Comparison of ENCODE assay signal across 8 cellular contexts in genomic region chr15:52790166-52790708, GRCh38. TPM values are rescaled to one million over a fixed set of nuclear protein-coding genes. Genes with fewer than 3 reads are reported as not detected.
DNase-seq lines count a peak whose midpoint lies in the region; ATAC-seq and TF ChIP-seq lines count a peak whose summit lies in the region.

ONECUT1 (minus strand) TSS chr15:52790336; CDS start chr15:52789884, 452 bp downstream.

- intact Hi-C loops in CD8-positive, alpha-beta T cell (cut with DNase I, micrococcal nuclease), result no loop called here
- intact Hi-C loops in heart left ventricle (cut with DNase I), result no loop called here
- intact Hi-C loops in psoas muscle (cut with DNase I), result no loop called here

- no peak for TF ChIP-seq POLR2A in heart left ventricle (IDR thresholded peaks at IDR 0.05)

- no peaks in the 10 kb centered on the region for H3K9me3 ChIP-seq in CD8-positive, alpha-beta T cell (ENCODE audit: low read length)
- H3K9me3 ChIP-seq in NT2/D1 (ENCODE audit: insufficient read depth, low read length) (peaks cover 9% of the 10 kb centered on the region; the same call in 1 of the 2 replicates), heart left ventricle (no peaks in the 10 kb centered on the region), psoas muscle (no peaks in the 10 kb centered on the region)

- H3K4me1 ChIP-seq in CD8-positive, alpha-beta T cell (ENCODE audit: insufficient read depth, low read length), result peaks cover 16% of the 10 kb centered on the region
- H3K4me1 ChIP-seq in NT2/D1 (ENCODE audit: insufficient read depth, insufficient read length), result peaks cover 5% of the 10 kb centered on the region
- H3K4me1 ChIP-seq in heart left ventricle, result peaks cover 0 to 66% (median 23%) of the 10 kb centered on the region in 12 donors
- peaks cover 23% of the 10 kb centered on the region for H3K4me1 ChIP-seq in psoas muscle

- no peak within 1 kb of the TSS for H3K27ac ChIP-seq in CD8-positive, alpha-beta T cell (ENCODE audit: low read depth, low read length)
- no peak within 1 kb of the TSS for H3K27ac ChIP-seq in heart left ventricle
- no peak within 1 kb of the TSS for H3K27ac ChIP-seq in psoas muscle

- CTCF ChIA-PET in CD8-positive, alpha-beta T cell (lab: Charles Lee), result no interaction called here

- H3K4me3 ChIP-seq in CD8-positive, alpha-beta T cell (ENCODE audit: low read depth, low read length), result peak within 1 kb of the TSS; percentile 30
- H3K4me3 ChIP-seq in NT2/D1 (ENCODE audit: insufficient read length, low read depth) (peak within 1 kb of the TSS; percentile 61), heart left ventricle (peak within 1 kb of the TSS; percentile 21 to 63 (median 50)), psoas muscle (peak within 1 kb of the TSS; percentile 67)

- H3K27ac Mint-ChIP-seq in CD8-positive, alpha-beta T cell, result no peak within 1 kb of the TSS

- POLR2A ChIA-PET in CD8-positive, alpha-beta T cell (lab: Charles Lee), result no interaction called here

- peaks cover 36% of the 10 kb centered on the region for H3K27me3 ChIP-seq in CD8-positive, alpha-beta T cell (ENCODE audit: insufficient read depth, low read length)
- H3K27me3 ChIP-seq in NT2/D1 (ENCODE audit: insufficient read depth, insufficient read length), result no peaks in the 10 kb centered on the region
- H3K27me3 ChIP-seq in heart left ventricle, result peaks cover 46 to 96% (median 88%) of the 10 kb centered on the region in 9 donors
- peaks cover 5 to 91% (median 58%) of the 10 kb centered on the region in 3 donors for H3K27me3 ChIP-seq in psoas muscle (ENCODE audit: insufficient read depth in 3 of 3, low read length in 2 of 3)

- WGBS in heart left ventricle, 4 donors, result 0 to 1% (median 1%) methylated on average over 13 to 65 of the region's 65 CpGs
- 0 to 1% (median 1%) methylated on average over 55 to 65 of the region's 65 CpGs for WGBS in psoas muscle, 3 donors

- H3K27me3 Mint-ChIP-seq in CD8-positive, alpha-beta T cell (ENCODE audit: low read depth), result peaks cover 70% of the 10 kb centered on the region

- no peak for TF ChIP-seq CTCF in CD8-positive, alpha-beta T cell (IDR thresholded peaks at IDR 0.05)
- TF ChIP-seq CTCF in heart left ventricle (IDR thresholded peaks at IDR 0.05), result no peak
- TF ChIP-seq CTCF in psoas muscle (IDR thresholded peaks at IDR 0.05), result no peak

- H3K9me3 Mint-ChIP-seq in CD8-positive, alpha-beta T cell, result no peaks in the 10 kb centered on the region

- H3K4me3 Mint-ChIP-seq in CD8-positive, alpha-beta T cell, result peak within 1 kb of the TSS; percentile 75

- ATAC-seq in CD8-positive, alpha-beta T cell, result peak; percentile 39
- ATAC-seq in GM19351 (IDR thresholded peaks at IDR 0.05; ENCODE audit: unreplicated experiment), result peak; percentile 78
- peak; percentile 83 for ATAC-seq in HG03432 (IDR thresholded peaks at IDR 0.05; ENCODE audit: unreplicated experiment)
- ATAC-seq in heart left ventricle, result peak in 3 of 4 donors; percentile 58 to 88 (median 77)
- peak; percentile 60 to 85 (median 77) for ATAC-seq in psoas muscle

- peak in 2 of 7 experiments; percentile 14 to 53 for DNase-seq in CD8-positive, alpha-beta T cell
- DNase-seq in NT2/D1 (ENCODE audit: low read depth, low spot score) (no peak), heart left ventricle (peak in 2 of 5 donors; percentile 24 to 47), psoas muscle (peak; percentile 45 to 75), middle frontal gyrus (ENCODE audit: extremely low spot score, low spot score) (no peak)
- peak; percentile 41 for DNase-seq in activated T-helper 9 cell treated with anti-CD3 and anti-CD28 coated beads, Interleukin-2, amount 50 U/mL, for 16 hours (ENCODE audit: low read depth)

- H3K36me3 ChIP-seq in CD8-positive, alpha-beta T cell (ENCODE audit: insufficient read depth, low read length), result no peaks in the 10 kb centered on the region
- H3K36me3 ChIP-seq in NT2/D1 (ENCODE audit: insufficient read depth, insufficient read length, low read length), result peaks cover 29% of the 10 kb centered on the region
- no peaks in the 10 kb centered on the region for H3K36me3 ChIP-seq in heart left ventricle
- H3K36me3 ChIP-seq in psoas muscle (ENCODE audit: insufficient read depth in 1 of 2, low read depth in 1 of 2), result no peaks in the 10 kb centered on the region

- H3K9ac ChIP-seq in NT2/D1 (ENCODE audit: insufficient read length, low read depth), result peak within 1 kb of the TSS; percentile 85

- H3K36me3 Mint-ChIP-seq in CD8-positive, alpha-beta T cell, result no peaks in the 10 kb centered on the region

- H3K4me1 Mint-ChIP-seq in CD8-positive, alpha-beta T cell (ENCODE audit: low read depth), result peaks cover 16% of the 10 kb centered on the region

RNA-seq across cellular contexts. Expression of gene ONECUT1, which starts in this region (rescaled TPM):
- total RNA-seq in CD8-positive, alpha-beta T cell, result not detected
- total RNA-seq in heart left ventricle (not detected), psoas muscle (not detected)
- polyA plus RNA-seq in heart left ventricle (not detected), psoas muscle (not detected)

Comparison
In these comparisons a context has a peak if more than half of its experiments do, and no peak if none do; other contexts are left out.
1. Peak in ATAC-seq and H3K4me3 ChIP-seq in CD8-positive, alpha-beta T cell; RNA of the gene not detected or under 1 TPM.
2. Peak in ATAC-seq and H3K4me3 ChIP-seq in heart left ventricle; RNA of the gene not detected or under 1 TPM.
3. Peak in DNase-seq, ATAC-seq and H3K4me3 ChIP-seq in psoas muscle; RNA of the gene not detected or under 1 TPM.